ENCODE assay signal across 8 cellular contexts in the genomic region with DNA sequence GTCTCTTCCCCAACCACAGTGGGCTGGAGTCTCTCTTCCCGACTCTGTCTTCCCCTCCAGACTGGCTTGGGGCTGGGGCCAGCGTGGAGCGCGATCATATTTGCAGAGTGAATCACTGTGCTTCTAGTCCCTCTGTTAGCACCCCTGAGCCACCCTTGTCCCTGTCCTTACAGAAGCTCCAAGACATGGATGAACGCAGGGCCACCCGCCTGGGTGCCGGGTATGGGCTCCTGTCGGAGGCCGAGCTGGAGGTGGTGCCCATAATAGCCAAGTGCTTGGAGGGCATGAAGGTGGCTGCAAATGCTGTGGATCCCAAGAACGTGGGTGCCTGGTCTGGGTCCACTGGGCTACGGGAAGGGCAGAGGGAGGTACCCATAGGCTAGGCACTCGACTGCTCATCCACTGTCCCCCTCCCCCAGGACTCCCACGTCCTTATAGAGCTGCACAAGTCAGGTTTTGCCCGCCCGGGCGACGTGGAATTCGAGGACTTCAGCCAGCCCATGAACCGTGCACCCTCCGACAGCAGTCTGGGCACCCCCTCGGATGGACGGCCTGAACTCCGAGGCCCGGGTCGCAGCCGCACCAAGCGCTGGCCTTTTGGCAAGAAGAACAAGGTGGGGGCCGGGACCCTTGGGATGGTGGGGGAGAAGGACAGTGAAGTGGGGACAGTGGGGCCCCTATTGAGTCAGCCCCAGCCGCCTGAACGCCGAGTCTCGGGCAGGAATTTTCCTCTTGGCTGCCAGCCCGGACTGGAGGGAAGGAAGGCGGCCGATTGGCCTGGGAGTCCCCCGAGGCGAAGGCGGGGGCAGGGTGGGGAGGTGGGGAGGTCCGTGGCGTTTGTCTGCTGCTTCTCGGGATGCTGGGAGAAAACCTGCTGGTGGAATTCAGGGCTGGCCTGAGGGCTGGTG.
DNase-seq lines count a peak whose midpoint lies in the region; ATAC-seq and TF ChIP-seq lines count a peak whose summit lies in the region.

No MANE protein-coding gene starts in this region.

- H3K36me3 ChIP-seq in ACC112 (ENCODE audit: insufficient read depth, low read length) (peaks cover 37% of the 10 kb centered on the region), mucosa of rectum (ENCODE audit: control insufficient read depth in 2 of 2, insufficient read depth in 2 of 2, low read length in 2 of 2) (peaks cover 44 to 48% of the 10 kb centered on the region in 2 donors)

- H2AFZ ChIP-seq in ACC112 (ENCODE audit: low read length, unreplicated experiment), result no peak overlapping the region

- DNase-seq in epidermal melanocyte (ENCODE audit: insufficient read length, low spot score) (peak; percentile 84), NCI-H1694 (lab: John Stamatoyannopoulos, UW) (no peak), NCI-H1048 (lab: John Stamatoyannopoulos, UW) (no peak)

- no peaks in the 10 kb centered on the region for H3K27me3 ChIP-seq in ACC112 (ENCODE audit: insufficient read depth, low read length)
- no peaks in the 10 kb centered on the region for H3K27me3 ChIP-seq in mucosa of rectum (ENCODE audit: control insufficient read depth in 2 of 2, insufficient read depth in 2 of 2, low read length in 2 of 2)

- H3K4me1 ChIP-seq in ACC112 (ENCODE audit: control insufficient read depth, insufficient read depth, low read length, unreplicated experiment) (peaks cover 20% of the 10 kb centered on the region), mucosa of rectum (ENCODE audit: control insufficient read depth in 2 of 2, insufficient read depth in 2 of 2, low read length in 2 of 2) (peaks cover 19 to 24% of the 10 kb centered on the region in 2 donors)

- ATAC-seq in GM19463 (IDR thresholded peaks at IDR 0.05; ENCODE audit: unreplicated experiment), result no peak
- ATAC-seq in HG03280 (IDR thresholded peaks at IDR 0.05; ENCODE audit: unreplicated experiment), result no peak

- peak overlapping the region; percentile 75 for H3K27ac ChIP-seq in ACC112 (ENCODE audit: low read depth, low read length)
- H3K27ac ChIP-seq in mucosa of rectum (ENCODE audit: low read depth in 2 of 2, low read length in 2 of 2), result peak overlapping the region; percentile 69 to 83

- peak overlapping the region in 1 of 2 donors; percentile 53 for H3K9ac ChIP-seq in mucosa of rectum (ENCODE audit: low read depth in 1 of 2, low read length in 2 of 2)

- H3K9me3 ChIP-seq in mucosa of rectum (ENCODE audit: control insufficient read depth in 2 of 2, low read length in 2 of 2), result no peaks in the 10 kb centered on the region

- H3K79me2 ChIP-seq in ACC112 (ENCODE audit: control insufficient read depth, insufficient read depth, low read length, unreplicated experiment), result peaks cover 44% of the 10 kb centered on the region

- peak overlapping the region; percentile 63 for H3K4me3 ChIP-seq in ACC112 (ENCODE audit: low read depth, low read length)
- peak overlapping the region in 1 of 2 donors; percentile 13 for H3K4me3 ChIP-seq in mucosa of rectum (ENCODE audit: low read length in 2 of 2)

- no peak for TF ChIP-seq RAD21 in Ishikawa (IDR thresholded peaks at IDR 0.05; ENCODE audit: low read depth)

- peak; percentile 69 for TF ChIP-seq EP300 in Ishikawa (IDR thresholded peaks at IDR 0.05; ENCODE audit: borderline replicate concordance)

TF ChIP-seq in Ishikawa, 13 proteins besides CTCF, POLR2A, EP300 and RAD21:
- TF ChIP-seq TAF1 (IDR thresholded peaks at IDR 0.05; ENCODE audit: low read depth) (no peak; the same call in 1 of the 2 replicates), TEAD4 (IDR thresholded peaks at IDR 0.05) (peak; percentile 83), YY1 (IDR thresholded peaks at IDR 0.05; ENCODE audit: low read depth) (no peak), TCF12 (IDR thresholded peaks at IDR 0.05; ENCODE audit: low read depth) (peak; percentile 62), EGR1 (IDR thresholded peaks at IDR 0.05) (0 out of 2 replicates have a peak, but pooled peaks have one; percentile 1), ZBTB7A (IDR thresholded peaks at IDR 0.05; ENCODE audit: low read depth) (no peak; the same call in 1 of the 2 replicates), CEBPB (IDR thresholded peaks at IDR 0.05) (no peak), FOXM1 (IDR thresholded peaks at IDR 0.05; ENCODE audit: borderline replicate concordance, low read depth) (no peak), CREB1 (IDR thresholded peaks at IDR 0.05; ENCODE audit: low read depth) (no peak), NFIC (IDR thresholded peaks at IDR 0.05) (peak; percentile 91)
- TF ChIP-seq, protein P1, sequence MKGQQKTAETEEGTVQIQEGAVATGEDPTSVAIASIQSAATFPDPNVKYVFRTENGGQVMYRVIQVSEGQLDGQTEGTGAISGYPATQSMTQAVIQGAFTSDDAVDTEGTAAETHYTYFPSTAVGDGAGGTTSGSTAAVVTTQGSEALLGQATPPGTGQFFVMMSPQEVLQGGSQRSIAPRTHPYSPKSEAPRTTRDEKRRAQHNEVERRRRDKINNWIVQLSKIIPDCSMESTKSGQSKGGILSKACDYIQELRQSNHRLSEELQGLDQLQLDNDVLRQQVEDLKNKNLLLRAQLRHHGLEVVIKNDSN (IDR thresholded peaks at IDR 0.05), result no peak
- TF ChIP-seq, protein P2, sequence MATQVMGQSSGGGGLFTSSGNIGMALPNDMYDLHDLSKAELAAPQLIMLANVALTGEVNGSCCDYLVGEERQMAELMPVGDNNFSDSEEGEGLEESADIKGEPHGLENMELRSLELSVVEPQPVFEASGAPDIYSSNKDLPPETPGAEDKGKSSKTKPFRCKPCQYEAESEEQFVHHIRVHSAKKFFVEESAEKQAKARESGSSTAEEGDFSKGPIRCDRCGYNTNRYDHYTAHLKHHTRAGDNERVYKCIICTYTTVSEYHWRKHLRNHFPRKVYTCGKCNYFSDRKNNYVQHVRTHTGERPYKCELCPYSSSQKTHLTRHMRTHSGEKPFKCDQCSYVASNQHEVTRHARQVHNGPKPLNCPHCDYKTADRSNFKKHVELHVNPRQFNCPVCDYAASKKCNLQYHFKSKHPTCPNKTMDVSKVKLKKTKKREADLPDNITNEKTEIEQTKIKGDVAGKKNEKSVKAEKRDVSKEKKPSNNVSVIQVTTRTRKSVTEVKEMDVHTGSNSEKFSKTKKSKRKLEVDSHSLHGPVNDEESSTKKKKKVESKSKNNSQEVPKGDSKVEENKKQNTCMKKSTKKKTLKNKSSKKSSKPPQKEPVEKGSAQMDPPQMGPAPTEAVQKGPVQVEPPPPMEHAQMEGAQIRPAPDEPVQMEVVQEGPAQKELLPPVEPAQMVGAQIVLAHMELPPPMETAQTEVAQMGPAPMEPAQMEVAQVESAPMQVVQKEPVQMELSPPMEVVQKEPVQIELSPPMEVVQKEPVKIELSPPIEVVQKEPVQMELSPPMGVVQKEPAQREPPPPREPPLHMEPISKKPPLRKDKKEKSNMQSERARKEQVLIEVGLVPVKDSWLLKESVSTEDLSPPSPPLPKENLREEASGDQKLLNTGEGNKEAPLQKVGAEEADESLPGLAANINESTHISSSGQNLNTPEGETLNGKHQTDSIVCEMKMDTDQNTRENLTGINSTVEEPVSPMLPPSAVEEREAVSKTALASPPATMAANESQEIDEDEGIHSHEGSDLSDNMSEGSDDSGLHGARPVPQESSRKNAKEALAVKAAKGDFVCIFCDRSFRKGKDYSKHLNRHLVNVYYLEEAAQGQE (IDR thresholded peaks at IDR 0.05; ENCODE audit: low read depth), result no peak
- TF ChIP-seq, protein P3, sequence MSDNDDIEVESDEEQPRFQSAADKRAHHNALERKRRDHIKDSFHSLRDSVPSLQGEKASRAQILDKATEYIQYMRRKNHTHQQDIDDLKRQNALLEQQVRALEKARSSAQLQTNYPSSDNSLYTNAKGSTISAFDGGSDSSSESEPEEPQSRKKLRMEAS (IDR thresholded peaks at IDR 0.05), result peak; percentile 67
